8 cellular contexts compared by ENCODE assay signal in genomic region chr5:14264605-14265316, GRCh38.
A peak's percentile ranks its signal among the peaks of the same experiment; 100 is the strongest.
DNase-seq lines count a peak whose midpoint lies in the region; ATAC-seq and TF ChIP-seq lines count a peak whose summit lies in the region.

No MANE protein-coding gene starts in this region.

- H3K27me3 Mint-ChIP-seq in activated T-helper 17 cell treated with anti-CD3 and anti-CD28 coated beads, Interleukin-2, amount 50 U/mL, for 72 hours, result peaks cover 27% of the 10 kb centered on the region
- no peaks in the 10 kb centered on the region for H3K27me3 Mint-ChIP-seq in neural crest cell (ENCODE audit: low read depth)

- H3K36me3 Mint-ChIP-seq in activated T-helper 17 cell treated with anti-CD3 and anti-CD28 coated beads, Interleukin-2, amount 50 U/mL, for 72 hours (ENCODE audit: low read depth), result no peaks in the 10 kb centered on the region
- H3K36me3 Mint-ChIP-seq in neural crest cell (ENCODE audit: low read depth), result no peaks in the 10 kb centered on the region

- H3K9me3 ChIP-seq in stomach smooth muscle (ENCODE audit: control insufficient read depth in 2 of 2, low read length in 2 of 2), result no peaks in the 10 kb centered on the region

- no peaks in the 10 kb centered on the region for H3K9me3 Mint-ChIP-seq in activated T-helper 17 cell treated with anti-CD3 and anti-CD28 coated beads, Interleukin-2, amount 50 U/mL, for 72 hours
- H3K9me3 Mint-ChIP-seq in neural crest cell, result no peaks in the 10 kb centered on the region

- peaks cover 32% of the 10 kb centered on the region for H3K4me1 ChIP-seq in stomach smooth muscle (ENCODE audit: control insufficient read depth, insufficient read depth, low read length)

- H3K36me3 ChIP-seq in stomach smooth muscle (ENCODE audit: control insufficient read depth in 2 of 2, insufficient read depth in 2 of 2, low read length in 2 of 2), result no peaks in the 10 kb centered on the region

- TF ChIP-seq CTCF in neural crest cell (conservative IDR thresholded peaks at IDR 0.05), result no peak

- H3K4me3 ChIP-seq in stomach smooth muscle (ENCODE audit: low read length in 2 of 2), result peak overlapping the region; percentile 38 to 66

- DNase-seq in DMS79 treated with DMSO at 0.1 percent for 48 hours (lab: John Stamatoyannopoulos, UW) (peak; percentile 90), HuH-7.5 (ENCODE audit: low spot score) (peak; percentile 53), fibroblast of peridontal ligament (ENCODE audit: extremely low read depth) (peak; percentile 91), neural crest cell (ENCODE audit: low read depth, low spot score) (peak; percentile 92)

- H3K9ac ChIP-seq in stomach smooth muscle (ENCODE audit: low read length in 2 of 2), result peak overlapping the region in 1 of 2 donors; percentile 53

- no peak overlapping the region for H3K27ac Mint-ChIP-seq in activated T-helper 17 cell treated with anti-CD3 and anti-CD28 coated beads, Interleukin-2, amount 50 U/mL, for 72 hours
- peak overlapping the region; percentile 99 for H3K27ac Mint-ChIP-seq in neural crest cell (ENCODE audit: unreplicated experiment)

- H3K27me3 ChIP-seq in stomach smooth muscle (ENCODE audit: control insufficient read depth in 1 of 2, insufficient read depth in 2 of 2, low read length in 2 of 2), result no peaks in the 10 kb centered on the region

- ATAC-seq in GM21619 (IDR thresholded peaks at IDR 0.05; ENCODE audit: unreplicated experiment), result peak; percentile 77
- ATAC-seq in activated T-helper 17 cell treated with anti-CD3 and anti-CD28 coated beads, Interleukin-2, amount 50 U/mL, for 72 hours (replicated peaks), result peak; percentile 95

- peak overlapping the region; percentile 63 for H3K4me3 Mint-ChIP-seq in activated T-helper 17 cell treated with anti-CD3 and anti-CD28 coated beads, Interleukin-2, amount 50 U/mL, for 72 hours
- H3K4me3 Mint-ChIP-seq in neural crest cell, result peak overlapping the region; percentile 93

- no peaks in the 10 kb centered on the region for H3K4me1 Mint-ChIP-seq in activated T-helper 17 cell treated with anti-CD3 and anti-CD28 coated beads, Interleukin-2, amount 50 U/mL, for 72 hours
- H3K4me1 Mint-ChIP-seq in neural crest cell, result peaks cover 71% of the 10 kb centered on the region

- H3K27ac ChIP-seq in stomach smooth muscle (ENCODE audit: low read length), result no peak overlapping the region

TF ChIP-seq in PFSK-1, 5 proteins besides CTCF, POLR2A, EP300 and RAD21:
- no peak for TF ChIP-seq REST (IDR thresholded peaks at IDR 0.05; ENCODE audit: insufficient read depth in 1 of 2, low read depth in 2 of 2, low read length in 2 of 2)
- TF ChIP-seq SIN3A (IDR thresholded peaks at IDR 0.05; ENCODE audit: borderline replicate concordance, insufficient read depth, low read length), result peak; percentile 73; the same call in 1 of the 2 replicates
- peak; percentile 27 for TF ChIP-seq FOXP2 (optimal IDR thresholded peaks at IDR 0.05; ENCODE audit: borderline replicate concordance, extremely low read depth, extremely low read length, insufficient read depth)
- peak; percentile 37; the same call in 1 of the 2 replicates for TF ChIP-seq POLR2AphosphoS5 (IDR thresholded peaks at IDR 0.05; ENCODE audit: low read depth, low read length)
- TF ChIP-seq TAF1 (IDR thresholded peaks at IDR 0.05; ENCODE audit: borderline replicate concordance, insufficient read depth, low read length), result no peak
